Comparison of ENCODE assay signal across 11 cellular contexts in the genomic region with DNA sequence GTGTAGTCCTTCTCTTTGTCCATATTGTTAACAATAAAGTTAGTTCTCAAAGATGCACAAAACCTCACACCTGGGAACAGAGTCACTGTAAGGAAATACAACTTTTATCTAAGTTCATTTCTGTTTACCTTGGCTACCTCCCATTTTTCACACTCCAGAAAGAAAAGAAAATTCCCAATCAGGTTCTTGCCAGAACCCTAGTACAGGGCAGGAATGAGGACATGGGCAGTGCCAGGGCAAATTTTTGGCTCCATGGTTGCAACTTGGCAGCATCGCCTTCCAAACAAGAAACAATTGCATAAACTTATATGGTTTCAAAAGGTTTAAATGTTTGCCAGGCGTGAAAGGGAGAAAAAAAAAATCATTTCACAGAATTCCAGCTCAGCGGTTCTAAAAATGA.
DNase-seq lines count a peak whose midpoint lies in the region; ATAC-seq and TF ChIP-seq lines count a peak whose summit lies in the region.
"Had no signal": no experiment of that assay in that cellular context is flagged by ENCODE, and none has a peak within 500 bp of the region (broad histone marks: within the 10 kb centered on the region; RNA-seq: fewer than 3 reads in every experiment).

No MANE protein-coding gene starts in this region.

- POLR2A ChIA-PET in OCI-LY7 (lab: Charles Lee) = interaction anchor here (0.6 to 0.7 kb wide), 2 partner anchors 20 to 433 kb away, joined by 3 read pairs; no protein-coding TSS in a partner anchor

- no peaks in the 10 kb centered on the region for H3K36me3 ChIP-seq in left ventricle myocardium inferior
- no peaks in the 10 kb centered on the region for H3K36me3 ChIP-seq in mucosa of descending colon (ENCODE audit: low read depth)
- no peaks in the 10 kb centered on the region for H3K36me3 ChIP-seq in OCI-LY7 (ENCODE audit: insufficient read depth, low read length)

- no peak overlapping the region for H3K4me2 ChIP-seq in OCI-LY7 (ENCODE audit: low read length)

- H2AFZ ChIP-seq in OCI-LY7 (ENCODE audit: low read length) = no peak overlapping the region

- DNase-seq in left ventricle myocardium inferior (no peak), cardiac septum (ENCODE audit: low spot score) (no peak), dermis blood vessel endothelial cell (peak; percentile 69), mucosa of descending colon (no peak), ureter (ENCODE audit: low spot score) (peak; percentile 52), OCI-LY7 (ENCODE audit: low spot score) (no peak), NCI-H526 treated with DMSO at 0.1 percent for 48 hours (lab: John Stamatoyannopoulos, UW) (no peak)
- DNase-seq: hippocampal formation had no signal

- H3K4me1 ChIP-seq in left ventricle myocardium inferior (peaks cover 34% of the 10 kb centered on the region), mucosa of descending colon (ENCODE audit: low read depth) (no peaks in the 10 kb centered on the region), OCI-LY7 (ENCODE audit: insufficient read depth, low read length, poor library complexity, severe bottlenecking) (no peaks in the 10 kb centered on the region)

- H3K4me3 ChIP-seq in left ventricle myocardium inferior (no peak overlapping the region), mucosa of descending colon (no peak overlapping the region), OCI-LY7 (ENCODE audit: low read depth, low read length, poor library complexity, severe bottlenecking) (no peak overlapping the region)

- H3K27me3 ChIP-seq in left ventricle myocardium inferior (ENCODE audit: low read depth) = no peaks in the 10 kb centered on the region

- no peaks in the 10 kb centered on the region for H3K79me2 ChIP-seq in OCI-LY7 (ENCODE audit: insufficient read depth, low read depth, low read length)

- CTCF ChIA-PET in OCI-LY7 (lab: Charles Lee; ENCODE audit: unreplicated experiment) = no interaction called here

- H3K27ac ChIP-seq in left ventricle myocardium inferior (replicated peaks) (peak overlapping the region; percentile 60), OCI-LY7 (ENCODE audit: low read depth, low read length, poor library complexity, severe bottlenecking) (no peak overlapping the region)

- TF ChIP-seq CTCF in left ventricle myocardium inferior (IDR thresholded peaks at IDR 0.05; ENCODE audit: borderline replicate concordance) (no peak), mucosa of descending colon (IDR thresholded peaks at IDR 0.05) (no peak), OCI-LY7 (conservative IDR thresholded peaks at IDR 0.05; ENCODE audit: low read length) (no peak)

- no peaks in the 10 kb centered on the region for H3K9me3 ChIP-seq in left ventricle myocardium inferior (replicated peaks)
- no peaks in the 10 kb centered on the region for H3K9me3 ChIP-seq in mucosa of descending colon
- no peaks in the 10 kb centered on the region for H3K9me3 ChIP-seq in OCI-LY7 (ENCODE audit: low read length)

- BruUV-seq in OCI-LY7 (replicated peaks; lab: Mats Ljungman, UMichigan) = no TSS peak

- no peaks in the 10 kb centered on the region for H3K9me2 ChIP-seq in OCI-LY7 (ENCODE audit: insufficient read depth, low read length)

- peak; percentile 20 for ATAC-seq in mucosa of descending colon
- ATAC-seq in HG03139 (IDR thresholded peaks at IDR 0.05; ENCODE audit: unreplicated experiment) = no peak
- ATAC-seq: activated CD4-positive, CD25-positive, alpha-beta regulatory T cell treated with anti-CD3 and anti-CD28 coated beads, Interleukin-2, amount 50 U/mL, for 24 hours; activated naive CD4-positive, alpha-beta T cell treated with anti-CD3 and anti-CD28 coated beads, Interleukin-2, amount 50 U/mL, for 72 hours had no signal

- H4K20me1 ChIP-seq in OCI-LY7 (ENCODE audit: insufficient read depth, low read length) = no peaks in the 10 kb centered on the region

- intact Hi-C loops in left ventricle myocardium inferior (cut with micrococcal nuclease) (no loop called here), cardiac septum (cut with DNase I) (no loop called here), mucosa of descending colon (cut with DNase I, micrococcal nuclease) (no loop called here), OCI-LY7 (cut with micrococcal nuclease; ENCODE audit: unreplicated experiment) (no loop called here)

Comparison
In these comparisons a context has a peak if more than half of its experiments do, and no peak if none do; other contexts are left out.
1. DNase-seq: peak in dermis blood vessel endothelial cell (single experiment) and ureter (single experiment); none in left ventricle myocardium inferior (single experiment), cardiac septum (single experiment), mucosa of descending colon (0 of 3), OCI-LY7 (single experiment) and NCI-H526 treated with DMSO at 0.1 percent for 48 hours (single experiment).